ENCODE assay signal across 23 cellular contexts in the genomic region with DNA sequence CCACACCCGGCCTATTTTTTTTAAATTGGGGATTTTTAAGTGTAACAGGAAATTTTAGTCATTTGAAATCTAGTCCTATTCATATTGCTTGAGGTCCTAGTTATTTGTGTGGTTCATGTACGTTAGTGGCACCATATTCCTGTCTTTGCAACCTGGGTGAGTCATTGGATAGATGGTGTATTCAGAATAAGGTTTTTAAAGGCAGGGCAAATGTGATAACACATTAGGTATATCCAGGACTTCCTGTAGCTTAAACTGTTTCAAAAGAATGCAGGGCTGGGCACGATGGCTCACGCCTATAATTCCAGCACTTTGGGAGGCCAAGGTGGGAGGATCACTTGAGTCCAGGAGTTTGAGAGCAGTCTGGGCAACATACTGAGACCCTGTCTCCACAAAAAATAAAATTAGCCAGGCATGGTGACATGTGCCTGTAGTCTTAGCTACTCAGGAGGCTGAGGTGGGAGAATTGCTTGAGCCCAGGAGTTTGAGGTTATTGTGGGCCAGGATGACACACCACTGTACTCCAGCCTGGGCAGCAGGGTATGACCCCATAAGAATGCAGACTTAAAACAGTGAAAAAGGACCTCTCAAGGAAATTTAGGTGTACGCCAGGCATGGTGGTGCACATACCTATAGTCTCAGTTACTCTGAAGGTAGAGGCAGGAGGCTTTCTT. TPM values are rescaled to one million over a fixed set of nuclear protein-coding genes. Genes with fewer than 3 reads are reported as not detected.
DNase-seq lines count a peak whose midpoint lies in the region; ATAC-seq and TF ChIP-seq lines count a peak whose summit lies in the region.
"Had no signal": no experiment of that assay in that cellular context is flagged by ENCODE, and none has a peak within 500 bp of the region (broad histone marks: within the 10 kb centered on the region; RNA-seq: fewer than 3 reads in every experiment).

No MANE protein-coding gene starts in this region.

- H3K27me3 ChIP-seq in lower lobe of right lung (ENCODE audit: low read depth), result no peaks in the 10 kb centered on the region
- H3K27me3 ChIP-seq: MG63 had no signal

- H3K27me3 Mint-ChIP-seq in activated T-cell treated with anti-CD3 and anti-CD28 coated beads, Interleukin-2, amount 50 U/mL, for 72 hours (ENCODE audit: low read depth), result no peaks in the 10 kb centered on the region
- H3K27me3 Mint-ChIP-seq in activated CD4-positive, alpha-beta memory T cell treated with anti-CD3 and anti-CD28 coated beads, Interleukin-2, amount 10 ng/mL, durations not matched to agents 7 days and 5 days, result no peaks in the 10 kb centered on the region
- H3K27me3 Mint-ChIP-seq: naive thymus-derived CD4-positive, alpha-beta T cell; T-cell had no signal

- intact Hi-C loops in lower lobe of right lung (cut with DNase I), result no loop called here

- no peak for DNase-seq in activated T-cell treated with anti-CD3 and anti-CD28 coated beads, Interleukin-2, amount 50 U/mL, for 72 hours
- no peak for DNase-seq in activated T-cell treated with anti-CD3 and anti-CD28 coated beads, Interleukin-2, amount 50 U/mL, for 1 hour
- DNase-seq in activated CD4-positive, alpha-beta memory T cell treated with anti-CD3 and anti-CD28 coated beads, Interleukin-2, amount 10 ng/mL, durations not matched to agents 7 days and 5 days, result no peak
- no peak for DNase-seq in stimulated activated naive CD8-positive, alpha-beta T cell treated with anti-CD3 and anti-CD28 coated beads, Interleukin-15, Interleukin-2, amounts not matched to agents 100 U/mL and 50 U/mL, for 24 hours
- no peak for DNase-seq in DMS153 treated with DMSO at 0.1 percent for 48 hours (lab: John Stamatoyannopoulos, UW; ENCODE audit: unreplicated experiment)
- no peak for DNase-seq in lower lobe of right lung
- DNase-seq: activated CD4-positive, alpha-beta T cell treated with anti-CD3 and anti-CD28 coated beads, Interleukin-2, amount 50 U/mL, for 4 hours; activated effector memory CD4-positive, alpha-beta T cell treated with anti-CD3 and anti-CD28 coated beads, Interleukin-2, amount 50 U/mL, for 16 hours; anterior cingulate cortex; GDM1; MG63; naive thymus-derived CD4-positive, alpha-beta T cell; NCI-H1436 treated with DMSO at 0.1 percent for 48 hours; NCI-H2171; SHP77 treated with DMSO at 0.1 percent for 48 hours; stimulated activated CD4-positive, alpha-beta T cell treated with anti-CD3 and anti-CD28 coated beads, Interleukin-4, amount 100 ng/mL, for 1 hour; T-cell had no signal

- POLR2A ChIA-PET in activated CD4-positive, alpha-beta memory T cell treated with anti-CD3 and anti-CD28 coated beads, Interleukin-2, amount 10 ng/mL, durations not matched to agents 7 days and 5 days (lab: Charles Lee), result interaction anchor here (1.0 kb wide), 1 partner anchor 9 kb away, joined by 3 read pairs; no protein-coding TSS in a partner anchor

- peak; percentile 51 to 58 for ATAC-seq in activated T-cell treated with anti-CD3 and anti-CD28 coated beads, Interleukin-2, amount 50 U/mL, for 72 hours (replicated peaks in 1 of 2)
- ATAC-seq in esophagus mucosa (peak; percentile 83), lower lobe of right lung (no peak), GM18502 (IDR thresholded peaks at IDR 0.05; ENCODE audit: poor library complexity, unreplicated experiment) (no peak)
- peak; percentile 51 for ATAC-seq in stimulated activated naive CD8-positive, alpha-beta T cell treated with anti-CD3 and anti-CD28 coated beads, Interleukin-15, Interleukin-2, amounts not matched to agents 100 U/mL and 50 U/mL, for 24 hours
- ATAC-seq: T-cell had no signal

- no peaks in the 10 kb centered on the region for H3K9me3 ChIP-seq in lower lobe of right lung
- H3K9me3 ChIP-seq: MG63 had no signal

- CTCF ChIA-PET in activated CD4-positive, alpha-beta memory T cell treated with anti-CD3 and anti-CD28 coated beads, Interleukin-2, amount 10 ng/mL, durations not matched to agents 7 days and 5 days (lab: Charles Lee), result no interaction called here

- H3K36me3 Mint-ChIP-seq in activated T-cell treated with anti-CD3 and anti-CD28 coated beads, Interleukin-2, amount 50 U/mL, for 72 hours (ENCODE audit: insufficient read depth in 2 of 2), result peaks cover 2 to 32% of the 10 kb centered on the region in 2 donors
- H3K36me3 Mint-ChIP-seq in activated CD4-positive, alpha-beta memory T cell treated with anti-CD3 and anti-CD28 coated beads, Interleukin-2, amount 10 ng/mL, durations not matched to agents 7 days and 5 days (ENCODE audit: low read depth), result peaks cover 21% of the 10 kb centered on the region

- H3K9me3 Mint-ChIP-seq in activated T-cell treated with anti-CD3 and anti-CD28 coated beads, Interleukin-2, amount 50 U/mL, for 72 hours, result no peaks in the 10 kb centered on the region
- H3K9me3 Mint-ChIP-seq in activated CD4-positive, alpha-beta memory T cell treated with anti-CD3 and anti-CD28 coated beads, Interleukin-2, amount 10 ng/mL, durations not matched to agents 7 days and 5 days, result no peaks in the 10 kb centered on the region
- H3K9me3 Mint-ChIP-seq: naive thymus-derived CD4-positive, alpha-beta T cell; T-cell had no signal

- no peaks in the 10 kb centered on the region for H3K4me1 ChIP-seq in lower lobe of right lung
- H3K4me1 ChIP-seq: parathyroid adenoma had no signal

- no peak overlapping the region for H3K4me3 ChIP-seq in lower lobe of right lung
- H3K4me3 ChIP-seq: GM12878, MG63 had no signal

- H3K27ac ChIP-seq in lower lobe of right lung, result no peak overlapping the region
- H3K27ac ChIP-seq: C4-2B, parathyroid adenoma had no signal

- peaks cover 88% of the 10 kb centered on the region for H3K4me1 Mint-ChIP-seq in activated T-cell treated with anti-CD3 and anti-CD28 coated beads, Interleukin-2, amount 50 U/mL, for 72 hours (ENCODE audit: low read depth)
- H3K4me1 Mint-ChIP-seq in activated CD4-positive, alpha-beta memory T cell treated with anti-CD3 and anti-CD28 coated beads, Interleukin-2, amount 10 ng/mL, durations not matched to agents 7 days and 5 days, result peaks cover 38% of the 10 kb centered on the region

- H3K27ac Mint-ChIP-seq in activated T-cell treated with anti-CD3 and anti-CD28 coated beads, Interleukin-2, amount 50 U/mL, for 72 hours, result peak overlapping the region; percentile 99
- peak overlapping the region; percentile 38 for H3K27ac Mint-ChIP-seq in activated CD4-positive, alpha-beta memory T cell treated with anti-CD3 and anti-CD28 coated beads, Interleukin-2, amount 10 ng/mL, durations not matched to agents 7 days and 5 days
- H3K27ac Mint-ChIP-seq: T-cell had no signal

- peaks cover 61% of the 10 kb centered on the region for H3K36me3 ChIP-seq in lower lobe of right lung

- no peak for TF ChIP-seq CTCF in lower lobe of right lung (IDR thresholded peaks at IDR 0.05)

- peak overlapping the region; percentile 81 to 87 for H3K4me3 Mint-ChIP-seq in activated T-cell treated with anti-CD3 and anti-CD28 coated beads, Interleukin-2, amount 50 U/mL, for 72 hours
- no peak overlapping the region for H3K4me3 Mint-ChIP-seq in activated CD4-positive, alpha-beta memory T cell treated with anti-CD3 and anti-CD28 coated beads, Interleukin-2, amount 10 ng/mL, durations not matched to agents 7 days and 5 days
- H3K4me3 Mint-ChIP-seq: naive thymus-derived CD4-positive, alpha-beta T cell; T-cell had no signal

RNA-seq across cellular contexts. Expression of a gene that starts 8.1 kb away (rescaled TPM):
- 100 to 1,000 TPM; 125 to 140 TPM for total RNA-seq in activated T-cell treated with anti-CD3 and anti-CD28 coated beads, Interleukin-2, amount 50 U/mL, for 72 hours
- total RNA-seq in activated CD4-positive, alpha-beta memory T cell treated with anti-CD3 and anti-CD28 coated beads, Interleukin-2, amount 10 ng/mL, durations not matched to agents 7 days and 5 days, result 10 to 100 TPM; 41.7 to 44.4 TPM
- total RNA-seq in esophagus mucosa (12.8 TPM), lower lobe of right lung (26.4 TPM)

RNA-seq across cellular contexts. Expression of a gene that starts 41.8 kb away (rescaled TPM):
- total RNA-seq in activated T-cell treated with anti-CD3 and anti-CD28 coated beads, Interleukin-2, amount 50 U/mL, for 72 hours, result under 1 TPM; 0.44 to 0.46 TPM
- under 1 TPM in 1 of 2 experiments, not detected in 1; 0.13 TPM for total RNA-seq in activated CD4-positive, alpha-beta memory T cell treated with anti-CD3 and anti-CD28 coated beads, Interleukin-2, amount 10 ng/mL, durations not matched to agents 7 days and 5 days
- total RNA-seq in esophagus mucosa, result 0.12 TPM
- total RNA-seq in lower lobe of right lung, result 10.1 TPM
- total RNA-seq: lung microvascular endothelial cell had no signal

RNA-seq across cellular contexts. Expression of a gene that starts 49.4 kb away (rescaled TPM):
- total RNA-seq in activated T-cell treated with anti-CD3 and anti-CD28 coated beads, Interleukin-2, amount 50 U/mL, for 72 hours, result 1 to 10 TPM; 5.9 to 8.0 TPM
- 1 to 10 TPM; 3.2 to 3.6 TPM for total RNA-seq in activated CD4-positive, alpha-beta memory T cell treated with anti-CD3 and anti-CD28 coated beads, Interleukin-2, amount 10 ng/mL, durations not matched to agents 7 days and 5 days
- 4.9 TPM for total RNA-seq in esophagus mucosa
- total RNA-seq in lower lobe of right lung, result 14.5 TPM

Comparison
In these comparisons a context has a peak if more than half of its experiments do, and no peak if none do; other contexts are left out.
1. ATAC-seq: peak in activated T-cell treated with anti-CD3 and anti-CD28 coated beads, Interleukin-2, amount 50 U/mL, for 72 hours (2 of 2), esophagus mucosa (single experiment) and stimulated activated naive CD8-positive, alpha-beta T cell treated with anti-CD3 and anti-CD28 coated beads, Interleukin-15, Interleukin-2, amounts not matched to agents 100 U/mL and 50 U/mL, for 24 hours (single experiment); none in lower lobe of right lung (0 of 2) and GM18502 (single experiment).